ENCODE assay signal across 22 cellular contexts in the genomic region with DNA sequence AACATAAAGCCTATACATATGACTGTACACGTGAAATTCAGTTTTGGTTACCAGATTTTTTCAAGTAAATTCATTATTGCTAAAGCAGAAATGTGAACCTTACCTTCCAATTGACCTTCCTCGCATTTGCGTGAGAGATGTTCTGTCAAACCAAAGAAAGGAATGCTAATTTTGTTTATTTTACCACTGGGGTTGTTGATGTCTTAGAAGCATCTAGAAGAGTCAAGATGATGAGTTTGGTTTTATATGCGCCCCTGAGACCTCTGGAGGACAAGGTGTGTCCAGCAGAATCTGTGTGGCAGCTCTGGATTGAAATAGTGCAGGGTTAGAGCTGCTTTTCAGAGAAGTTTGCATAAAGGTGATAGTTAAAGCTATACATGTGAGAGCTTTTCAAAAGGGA. TPM values are rescaled to one million over a fixed set of nuclear protein-coding genes. Genes with fewer than 3 reads are reported as not detected.
DNase-seq lines count a peak whose midpoint lies in the region; ATAC-seq and TF ChIP-seq lines count a peak whose summit lies in the region.
"Had no signal": no experiment of that assay in that cellular context is flagged by ENCODE, and none has a peak within 500 bp of the region (broad histone marks: within the 10 kb centered on the region; RNA-seq: fewer than 3 reads in every experiment).

No MANE protein-coding gene starts in this region.

- H3K36me3 ChIP-seq in ascending aorta: peaks cover 0 to 9% of the 10 kb centered on the region in 2 donors
- H3K36me3 ChIP-seq in upper lobe of left lung: peaks cover 0 to 32% (median 0%) of the 10 kb centered on the region in 4 donors
- H3K36me3 ChIP-seq in left lung: peaks cover 0 to 11% of the 10 kb centered on the region in 2 donors

- peak; percentile 16 for ATAC-seq in Right ventricle myocardium superior (ENCODE audit: poor library complexity)
- no peak for ATAC-seq in left cardiac atrium
- peak in 1 of 2 donors; percentile 9 for ATAC-seq in upper lobe of left lung (ENCODE audit: low FRiP score in 2 of 2)
- no peak for ATAC-seq in left lung
- no peak for ATAC-seq in HG03097 (IDR thresholded peaks at IDR 0.05; ENCODE audit: low FRiP score, unreplicated experiment)
- ATAC-seq in GM21447 (IDR thresholded peaks at IDR 0.05; ENCODE audit: unreplicated experiment): no peak
- ATAC-seq: activated CD8-positive, alpha-beta T cell treated with anti-CD3 and anti-CD28 coated beads, Interleukin-2, amount 10 ng/mL, durations not matched to agents 7 days and 5 days; activated T-cell treated with anti-CD3 and anti-CD28 coated beads, Interleukin-2, amount 50 U/mL, for 72 hours; HCT116; PC-3 had no signal

- TF ChIP-seq EP300 in upper lobe of left lung (IDR thresholded peaks at IDR 0.05): no peak

- WGBS in upper lobe of left lung, 2 donors: 51 to 54% methylated on average over 4 of the region's 4 CpGs

- intact Hi-C loops in Right ventricle myocardium superior (cut with DNase I): no loop called here
- intact Hi-C loops in left cardiac atrium (cut with DNase I): no loop called here
- intact Hi-C loops in ascending aorta (cut with DNase I): no loop called here
- intact Hi-C loops in left lung (cut with DNase I): no loop called here

- H3K4me1 ChIP-seq in ascending aorta: peaks cover 0 to 22% of the 10 kb centered on the region in 2 donors
- H3K4me1 ChIP-seq in upper lobe of left lung: peaks cover 17 to 27% (median 26%) of the 10 kb centered on the region in 4 donors
- peaks cover 11 to 19% of the 10 kb centered on the region in 2 donors for H3K4me1 ChIP-seq in left lung

- H3K4me3 ChIP-seq in ascending aorta (no peak overlapping the region), upper lobe of left lung (no peak overlapping the region), left lung (no peak overlapping the region)
- H3K4me3 ChIP-seq: BLaER1 treated with 17β-estradiol and CSF1 and Interleukin-3, amounts not matched to agents 10 nM and 100 nM; lower lobe of right lung; MG63; upper lobe of right lung had no signal

- DNase-seq in Right ventricle myocardium superior (no peak), left cardiac atrium (no peak), ascending aorta (ENCODE audit: low spot score in 2 of 2) (no peak), iris pigment epithelial cell (ENCODE audit: low read depth) (peak; percentile 70), upper lobe of left lung (no peak), left lung (no peak)
- DNase-seq: activated CD8-positive, alpha-beta T cell treated with anti-CD3 and anti-CD28 coated beads, Interleukin-2, amount 10 ng/mL, durations not matched to agents 7 days and 5 days; activated naive CD8-positive, alpha-beta T cell treated with anti-CD3 and anti-CD28 coated beads, Interleukin-2, amount 10 ng/mL, durations not matched to agents 7 days and 5 days; activated T-cell treated with anti-CD3 and anti-CD28 coated beads, Interleukin-2, amount 50 U/mL, for 72 hours; effector memory CD4-positive, alpha-beta T cell; glutamatergic neuron; PC-3; stimulated activated CD4-positive, alpha-beta T cell treated with anti-CD3 and anti-CD28 coated beads, Interleukin-1b, Interleukin-23, amount 100 ng/mL, for 48 hours; stimulated activated naive CD8-positive, alpha-beta T cell treated with anti-CD3 and anti-CD28 coated beads, Interleukin-15, Interleukin-2, amounts not matched to agents 100 U/mL and 50 U/mL, for 24 hours had no signal

- TF ChIP-seq POLR2A in upper lobe of left lung (IDR thresholded peaks at IDR 0.05): no peak

- TF ChIP-seq CTCF in ascending aorta (IDR thresholded peaks at IDR 0.05) (no peak), upper lobe of left lung (IDR thresholded peaks at IDR 0.05) (no peak), left lung (IDR thresholded peaks at IDR 0.05) (no peak)

- H3K27me3 ChIP-seq in ascending aorta: no peaks in the 10 kb centered on the region
- no peaks in the 10 kb centered on the region for H3K27me3 ChIP-seq in upper lobe of left lung
- H3K27me3 ChIP-seq in left lung: no peaks in the 10 kb centered on the region
- H3K27me3 ChIP-seq: BLaER1 treated with 17β-estradiol and CSF1 and Interleukin-3, amounts not matched to agents 10 nM and 100 nM; MG63; upper lobe of right lung had no signal

- H3K9me3 ChIP-seq in ascending aorta: no peaks in the 10 kb centered on the region
- H3K9me3 ChIP-seq in upper lobe of left lung: no peaks in the 10 kb centered on the region
- no peaks in the 10 kb centered on the region for H3K9me3 ChIP-seq in left lung
- H3K9me3 ChIP-seq: BLaER1 treated with 17β-estradiol and CSF1 and Interleukin-3, amounts not matched to agents 10 nM and 100 nM; lower lobe of right lung; MG63; upper lobe of right lung had no signal

- H3K27ac ChIP-seq in ascending aorta (peak overlapping the region; percentile 36 to 46), upper lobe of left lung (peak overlapping the region in 3 of 4 donors; percentile 13 to 38 (median 24)), left lung (no peak overlapping the region)
- H3K27ac ChIP-seq: BLaER1 treated with 17β-estradiol and CSF1 and Interleukin-3, amounts not matched to agents 10 nM and 100 nM; HL-60 had no signal

RNA-seq across cellular contexts. Expression of gene ZBTB40, which starts 48.4 kb away (rescaled TPM):
- 15.0 TPM for total RNA-seq in Right ventricle myocardium superior
- 10 to 100 TPM; 11.1 to 13.5 TPM for total RNA-seq in left cardiac atrium
- total RNA-seq in ascending aorta: 13.0 TPM
- 10 to 100 TPM; 18.1 to 62.9 (median 24.1) TPM for total RNA-seq in upper lobe of left lung
- total RNA-seq in left lung: 10 to 100 TPM; 19.6 to 20.6 TPM

Comparison
In these comparisons a context has a peak if more than half of its experiments do, and no peak if none do; other contexts are left out.
1. H3K27ac ChIP-seq: peak in ascending aorta (2 of 2) and upper lobe of left lung (3 of 4); none in left lung (0 of 2).